23 cellular contexts compared by ENCODE assay signal in genomic region chr6:513058-513457, GRCh38.
A peak's percentile ranks its signal among the peaks of the same experiment; 100 is the strongest.
DNase-seq lines count a peak whose midpoint lies in the region; ATAC-seq, FAIRE-seq and TF ChIP-seq lines count a peak whose summit lies in the region.
"Had no signal": no experiment of that assay in that cellular context is flagged by ENCODE, and none has a peak within 500 bp of the region (broad histone marks: within the 10 kb centered on the region; RNA-seq: fewer than 3 reads in every experiment).

No MANE protein-coding gene starts in this region.

- H3K9me3 Mint-ChIP-seq in activated T-cell treated with anti-CD3 and anti-CD28 coated beads, Interleukin-2, amount 50 U/mL, for 72 hours, result peaks cover 3 to 5% of the 10 kb centered on the region in 2 donors
- peaks cover 14% of the 10 kb centered on the region for H3K9me3 Mint-ChIP-seq in activated T-helper 1 cell treated with anti-CD3 and anti-CD28 coated beads, Interleukin-12 subunit alpha, Interleukin-12 subunit beta, Interleukin-2, Interleukin-4 antibody, amounts not matched to agents 30 ng/mL and 10 ng/mL and 1 ng/mL, durations not matched to agents 14 hours and 24 hours and 36 hours
- H3K9me3 Mint-ChIP-seq in glutamatergic neuron (ENCODE audit: unreplicated experiment), result peaks cover 9% of the 10 kb centered on the region
- H3K9me3 Mint-ChIP-seq: CD4-positive, alpha-beta T cell had no signal

- no peak for TF ChIP-seq POLR2A in GM12892 (IDR thresholded peaks at IDR 0.05; ENCODE audit: low read depth, low read length)

- intact Hi-C loops in activated T-helper 1 cell treated with anti-CD3 and anti-CD28 coated beads, Interleukin-12 subunit alpha, Interleukin-12 subunit beta, Interleukin-2, Interleukin-4 antibody, amounts not matched to agents 30 ng/mL and 10 ng/mL and 1 ng/mL, durations not matched to agents 14 hours and 24 hours and 36 hours (cut with micrococcal nuclease), result no loop called here

- no peak for DNase-seq in activated T-cell treated with anti-CD3 and anti-CD28 coated beads, Interleukin-2, amount 50 U/mL, for 72 hours
- no peak for DNase-seq in activated T-cell treated with anti-CD3 and anti-CD28 coated beads, Interleukin-2, amount 50 U/mL, for 48 hours
- DNase-seq in GM12892 (ENCODE audit: insufficient read length), result no peak
- DNase-seq in activated T-helper 1 cell treated with anti-CD3 and anti-CD28 coated beads, Interleukin-12 subunit alpha, Interleukin-12 subunit beta, Interleukin-2, Interleukin-4 antibody, amounts not matched to agents 30 ng/mL and 10 ng/mL and 1 ng/mL, durations not matched to agents 14 hours and 24 hours and 36 hours (ENCODE audit: low spot score), result no peak
- DNase-seq in glutamatergic neuron, result no peak
- DNase-seq in OCI-M2 (lab: John Stamatoyannopoulos, UW; ENCODE audit: unreplicated experiment), result no peak
- DNase-seq in HUDEP-2 (lab: John Stamatoyannopoulos, UW; ENCODE audit: unreplicated experiment in 76 of 76), result no peak
- DNase-seq: BE2C; Caco-2; CD4-positive, alpha-beta T cell; DND-41; GM23248; Karpas-422; NCI-H1694; NCI-H2081; NCI-H2171; NCI-H345; NCI-H524; NCI-H82; Peyer's patch had no signal

- H3K4me3 Mint-ChIP-seq in activated T-cell treated with anti-CD3 and anti-CD28 coated beads, Interleukin-2, amount 50 U/mL, for 72 hours, result peak overlapping the region; percentile 4 to 58
- H3K4me3 Mint-ChIP-seq in activated T-helper 1 cell treated with anti-CD3 and anti-CD28 coated beads, Interleukin-12 subunit alpha, Interleukin-12 subunit beta, Interleukin-2, Interleukin-4 antibody, amounts not matched to agents 30 ng/mL and 10 ng/mL and 1 ng/mL, durations not matched to agents 14 hours and 24 hours and 36 hours, result peak overlapping the region; percentile 31
- no peak overlapping the region for H3K4me3 Mint-ChIP-seq in glutamatergic neuron (ENCODE audit: unreplicated experiment)
- H3K4me3 Mint-ChIP-seq: CD4-positive, alpha-beta T cell had no signal

- H3K27ac Mint-ChIP-seq in activated T-cell treated with anti-CD3 and anti-CD28 coated beads, Interleukin-2, amount 50 U/mL, for 72 hours, result peak overlapping the region; percentile 63
- H3K27ac Mint-ChIP-seq in activated T-helper 1 cell treated with anti-CD3 and anti-CD28 coated beads, Interleukin-12 subunit alpha, Interleukin-12 subunit beta, Interleukin-2, Interleukin-4 antibody, amounts not matched to agents 30 ng/mL and 10 ng/mL and 1 ng/mL, durations not matched to agents 14 hours and 24 hours and 36 hours, result peak overlapping the region; percentile 9
- H3K27ac Mint-ChIP-seq in glutamatergic neuron (ENCODE audit: unreplicated experiment), result peak overlapping the region; percentile 38

- peaks cover 9 to 23% of the 10 kb centered on the region in 2 donors for H3K36me3 Mint-ChIP-seq in activated T-cell treated with anti-CD3 and anti-CD28 coated beads, Interleukin-2, amount 50 U/mL, for 72 hours (ENCODE audit: insufficient read depth in 2 of 2)
- peaks cover 21% of the 10 kb centered on the region for H3K36me3 Mint-ChIP-seq in activated T-helper 1 cell treated with anti-CD3 and anti-CD28 coated beads, Interleukin-12 subunit alpha, Interleukin-12 subunit beta, Interleukin-2, Interleukin-4 antibody, amounts not matched to agents 30 ng/mL and 10 ng/mL and 1 ng/mL, durations not matched to agents 14 hours and 24 hours and 36 hours (ENCODE audit: low read depth)
- H3K36me3 Mint-ChIP-seq in glutamatergic neuron (ENCODE audit: unreplicated experiment), result peaks cover 7% of the 10 kb centered on the region

- H3K4me1 Mint-ChIP-seq in activated T-cell treated with anti-CD3 and anti-CD28 coated beads, Interleukin-2, amount 50 U/mL, for 72 hours (ENCODE audit: low read depth), result peaks cover 87% of the 10 kb centered on the region
- peaks cover 80% of the 10 kb centered on the region for H3K4me1 Mint-ChIP-seq in activated T-helper 1 cell treated with anti-CD3 and anti-CD28 coated beads, Interleukin-12 subunit alpha, Interleukin-12 subunit beta, Interleukin-2, Interleukin-4 antibody, amounts not matched to agents 30 ng/mL and 10 ng/mL and 1 ng/mL, durations not matched to agents 14 hours and 24 hours and 36 hours (ENCODE audit: low read depth)
- peaks cover 31% of the 10 kb centered on the region for H3K4me1 Mint-ChIP-seq in glutamatergic neuron (ENCODE audit: low read depth, unreplicated experiment)

- no peak for TF ChIP-seq CTCF in glutamatergic neuron (IDR thresholded peaks at IDR 0.05; ENCODE audit: partially characterized antibody, unreplicated experiment)

- no peaks in the 10 kb centered on the region for H3K27me3 Mint-ChIP-seq in activated T-cell treated with anti-CD3 and anti-CD28 coated beads, Interleukin-2, amount 50 U/mL, for 72 hours (ENCODE audit: low read depth)
- H3K27me3 Mint-ChIP-seq in activated T-helper 1 cell treated with anti-CD3 and anti-CD28 coated beads, Interleukin-12 subunit alpha, Interleukin-12 subunit beta, Interleukin-2, Interleukin-4 antibody, amounts not matched to agents 30 ng/mL and 10 ng/mL and 1 ng/mL, durations not matched to agents 14 hours and 24 hours and 36 hours (ENCODE audit: insufficient read depth), result no peaks in the 10 kb centered on the region
- peaks cover 2% of the 10 kb centered on the region for H3K27me3 Mint-ChIP-seq in glutamatergic neuron (ENCODE audit: unreplicated experiment)
- H3K27me3 Mint-ChIP-seq: CD4-positive, alpha-beta T cell had no signal

- FAIRE-seq in GM12892 (lab: Jason Lieb, UNC), result peak; percentile 9
- FAIRE-seq: GM12878 had no signal

- ATAC-seq in activated T-cell treated with anti-CD3 and anti-CD28 coated beads, Interleukin-2, amount 50 U/mL, for 72 hours (replicated peaks in 1 of 2), result no peak
- ATAC-seq: GM12878, HCT116, Right ventricle myocardium inferior had no signal

Comparison
In these comparisons a context has a peak if more than half of its experiments do, and no peak if none do; other contexts are left out.
1. H3K27ac Mint-ChIP-seq: peak in every context shown above with its lines; median percentile 63 in activated T-cell treated with anti-CD3 and anti-CD28 coated beads, Interleukin-2, amount 50 U/mL, for 72 hours; 38 in glutamatergic neuron; 9 in activated T-helper 1 cell treated with anti-CD3 and anti-CD28 coated beads, Interleukin-12 subunit alpha, Interleukin-12 subunit beta, Interleukin-2, Interleukin-4 antibody, amounts not matched to agents 30 ng/mL and 10 ng/mL and 1 ng/mL, durations not matched to agents 14 hours and 24 hours and 36 hours.